Comparison of ENCODE assay signal across 8 cellular contexts in the genomic region with DNA sequence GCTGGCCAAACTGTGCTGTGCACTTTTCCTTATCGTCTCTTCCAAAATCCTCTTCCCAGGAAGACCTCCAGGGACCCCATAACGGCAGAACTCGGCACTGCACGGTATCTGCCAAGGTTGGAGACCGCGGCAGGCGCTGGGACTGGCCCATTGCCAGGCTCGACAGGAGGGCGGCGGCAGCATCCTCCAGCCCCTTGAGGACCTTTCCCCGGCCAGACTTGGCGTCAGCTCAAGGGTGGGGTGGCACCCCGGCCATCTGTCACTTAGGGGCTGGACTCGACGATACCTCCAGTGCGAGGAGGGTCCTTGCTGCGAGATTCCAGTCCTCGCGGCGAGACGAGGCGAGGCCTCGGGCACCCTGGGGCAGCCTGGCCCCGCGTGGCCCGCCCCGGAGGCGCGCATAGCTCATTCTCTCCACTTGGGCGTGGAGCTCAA. TPM values are rescaled to one million over a fixed set of nuclear protein-coding genes. Genes with fewer than 3 reads are reported as not detected.
DNase-seq lines count a peak whose midpoint lies in the region; ATAC-seq, FAIRE-seq and TF ChIP-seq lines count a peak whose summit lies in the region.

No MANE protein-coding gene starts in this region.

- H3K27ac Mint-ChIP-seq in WTC11 = no peak overlapping the region
- H3K27ac Mint-ChIP-seq in dendritic cell treated with granulocyte-macrophage colony-stimulating factor and Interleukin-4, amounts not matched to agents 40 ng/mL and 50 ng/mL, for 4 days = peak overlapping the region; percentile 91
- H3K27ac Mint-ChIP-seq in memory B cell = peak overlapping the region; percentile 91

- H3K9me3 Mint-ChIP-seq in WTC11 = no peaks in the 10 kb centered on the region
- no peaks in the 10 kb centered on the region for H3K9me3 Mint-ChIP-seq in dendritic cell treated with granulocyte-macrophage colony-stimulating factor and Interleukin-4, amounts not matched to agents 40 ng/mL and 50 ng/mL, for 4 days
- H3K9me3 Mint-ChIP-seq in memory B cell = no peaks in the 10 kb centered on the region

- peaks cover 55% of the 10 kb centered on the region for H4K20me1 ChIP-seq in Loucy (ENCODE audit: insufficient read depth, low read length, poor library complexity, severe bottlenecking)

- peak overlapping the region; percentile 98 for H3K4me2 ChIP-seq in Loucy (ENCODE audit: low read depth, low read length, poor library complexity, severe bottlenecking)

- no peaks in the 10 kb centered on the region for H3F3A ChIP-seq in Loucy (ENCODE audit: low read depth)

- H3K4me3 Mint-ChIP-seq in WTC11 (peak overlapping the region; percentile 84), memory B cell (peak overlapping the region; percentile 98)
- H3K4me3 Mint-ChIP-seq in dendritic cell treated with granulocyte-macrophage colony-stimulating factor and Interleukin-4, amounts not matched to agents 40 ng/mL and 50 ng/mL, for 4 days = peak overlapping the region; percentile 99

- H3K4me1 Mint-ChIP-seq in WTC11 (peaks cover 51% of the 10 kb centered on the region), memory B cell (peaks cover 25% of the 10 kb centered on the region)
- peaks cover 56% of the 10 kb centered on the region for H3K4me1 Mint-ChIP-seq in dendritic cell treated with granulocyte-macrophage colony-stimulating factor and Interleukin-4, amounts not matched to agents 40 ng/mL and 50 ng/mL, for 4 days (ENCODE audit: low read depth)

- no peaks in the 10 kb centered on the region for H3K9me2 ChIP-seq in Loucy (replicated peaks; ENCODE audit: low read depth, low read length)

- TF ChIP-seq POLR2A in GM12892 (IDR thresholded peaks at IDR 0.05; ENCODE audit: low read depth, low read length) = no peak

- peaks cover 45% of the 10 kb centered on the region for H3K4me1 ChIP-seq in Loucy (ENCODE audit: insufficient read depth, low read length, poor library complexity, severe bottlenecking)

- no peak for TF ChIP-seq CTCF in Loucy (conservative IDR thresholded peaks at IDR 0.05; ENCODE audit: low read length)
- no peak for TF ChIP-seq CTCF in WTC11 (IDR thresholded peaks at IDR 0.05)

- ATAC-seq in WTC11 (no peak), memory B cell (ENCODE audit: low read depth) (peak; percentile 7)

- H3K27me3 Mint-ChIP-seq in WTC11 (ENCODE audit: low read depth) = no peaks in the 10 kb centered on the region
- H3K27me3 Mint-ChIP-seq in dendritic cell treated with granulocyte-macrophage colony-stimulating factor and Interleukin-4, amounts not matched to agents 40 ng/mL and 50 ng/mL, for 4 days = no peaks in the 10 kb centered on the region
- H3K27me3 Mint-ChIP-seq in memory B cell = no peaks in the 10 kb centered on the region

- peak overlapping the region; percentile 86 for H3K4me3 ChIP-seq in Loucy (ENCODE audit: low read length, poor library complexity, severe bottlenecking)

- peaks cover 6% of the 10 kb centered on the region for H3K27me3 ChIP-seq in Loucy (ENCODE audit: insufficient read depth, low read length, poor library complexity, severe bottlenecking)

- peak overlapping the region; percentile 95 for H3K9ac ChIP-seq in Loucy (ENCODE audit: low read depth, low read length, poor library complexity, severe bottlenecking)

- CTCF ChIA-PET in WTC11 (lab: Charles Lee) = interaction anchor here (1.2 to 8.6 kb wide), 6 partner anchors 12 to 263 kb away, joined by 3 to 134 read pairs (median 12); partner anchors contain the start of genes JUP, KCNH4 and ODAD4

- H3K9me3 ChIP-seq in Loucy (ENCODE audit: insufficient read depth, low read depth, low read length) = no peaks in the 10 kb centered on the region

- DNase-seq in NCI-H2196 (lab: John Stamatoyannopoulos, UW; ENCODE audit: unreplicated experiment) (peak; percentile 5), NCI-H2196 treated with DMSO at 0.1 percent for 48 hours (lab: John Stamatoyannopoulos, UW; ENCODE audit: unreplicated experiment) (no peak), WTC11 (ENCODE audit: low spot score) (peak; percentile 37), memory B cell (ENCODE audit: low spot score in 2 of 2) (peak in 1 of 2 donors; percentile 49), GM12892 (ENCODE audit: insufficient read length) (no peak)
- DNase-seq in stimulated activated CD8-positive, alpha-beta memory T cell treated with anti-CD3 and anti-CD28 coated beads, Interleukin-2, amount 100 ng/mL, for 1 hour (ENCODE audit: low read depth in 2 of 2) = peak; percentile 5 to 11

- no peak for FAIRE-seq in GM12892 (lab: Jason Lieb, UNC)

- H3K36me3 Mint-ChIP-seq in WTC11 = peaks cover 9% of the 10 kb centered on the region
- peaks cover 43% of the 10 kb centered on the region for H3K36me3 Mint-ChIP-seq in dendritic cell treated with granulocyte-macrophage colony-stimulating factor and Interleukin-4, amounts not matched to agents 40 ng/mL and 50 ng/mL, for 4 days (ENCODE audit: low read depth)
- peaks cover 2% of the 10 kb centered on the region for H3K36me3 Mint-ChIP-seq in memory B cell

- intact Hi-C loops in dendritic cell treated with granulocyte-macrophage colony-stimulating factor and Interleukin-4, amounts not matched to agents 40 ng/mL and 50 ng/mL, for 4 days (cut with micrococcal nuclease) = no loop called here

- peaks cover 11% of the 10 kb centered on the region; the same call in 1 of the 2 replicates for H3K36me3 ChIP-seq in Loucy (ENCODE audit: insufficient read depth, low read length)

- POLR2A ChIA-PET in WTC11 (lab: Charles Lee) = interaction anchor here (0.6 to 2.6 kb wide), 8 partner anchors 10 to 118 kb away, joined by 3 to 14 read pairs (median 6); partner anchors contain the start of genes DNAJC7, KLHL11 and ODAD4

- H3K79me2 ChIP-seq in Loucy (ENCODE audit: insufficient read depth, low read length) = peaks cover 59% of the 10 kb centered on the region

- peak overlapping the region; percentile 91 for H2AFZ ChIP-seq in Loucy (ENCODE audit: low read length)

TF ChIP-seq in WTC11, 78 proteins besides CTCF, POLR2A, EP300 and RAD21:
- TF ChIP-seq, protein P1, sequence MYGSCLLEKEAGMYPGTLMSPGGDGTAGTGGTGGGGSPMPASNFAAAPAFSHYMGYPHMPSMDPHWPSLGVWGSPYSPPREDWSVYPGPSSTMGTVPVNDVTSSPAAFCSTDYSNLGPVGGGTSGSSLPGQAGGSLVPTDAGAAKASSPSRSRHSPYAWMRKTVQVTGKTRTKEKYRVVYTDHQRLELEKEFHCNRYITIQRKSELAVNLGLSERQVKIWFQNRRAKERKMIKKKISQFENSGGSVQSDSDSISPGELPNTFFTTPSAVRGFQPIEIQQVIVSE (CRISPR knock-in tag; IDR thresholded peaks at IDR 0.05; ENCODE audit: borderline replicate concordance) = no peak
- TF ChIP-seq, protein P2, sequence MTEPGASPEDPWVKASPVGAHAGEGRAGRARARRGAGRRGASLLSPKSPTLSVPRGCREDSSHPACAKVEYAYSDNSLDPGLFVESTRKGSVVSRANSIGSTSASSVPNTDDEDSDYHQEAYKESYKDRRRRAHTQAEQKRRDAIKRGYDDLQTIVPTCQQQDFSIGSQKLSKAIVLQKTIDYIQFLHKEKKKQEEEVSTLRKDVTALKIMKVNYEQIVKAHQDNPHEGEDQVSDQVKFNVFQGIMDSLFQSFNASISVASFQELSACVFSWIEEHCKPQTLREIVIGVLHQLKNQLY (CRISPR knock-in tag; IDR thresholded peaks at IDR 0.05) = no peak
- no peak for TF ChIP-seq FOXP1 (CRISPR knock-in tag; IDR thresholded peaks at IDR 0.05; ENCODE audit: borderline replicate concordance)
- TF ChIP-seq, protein P3, sequence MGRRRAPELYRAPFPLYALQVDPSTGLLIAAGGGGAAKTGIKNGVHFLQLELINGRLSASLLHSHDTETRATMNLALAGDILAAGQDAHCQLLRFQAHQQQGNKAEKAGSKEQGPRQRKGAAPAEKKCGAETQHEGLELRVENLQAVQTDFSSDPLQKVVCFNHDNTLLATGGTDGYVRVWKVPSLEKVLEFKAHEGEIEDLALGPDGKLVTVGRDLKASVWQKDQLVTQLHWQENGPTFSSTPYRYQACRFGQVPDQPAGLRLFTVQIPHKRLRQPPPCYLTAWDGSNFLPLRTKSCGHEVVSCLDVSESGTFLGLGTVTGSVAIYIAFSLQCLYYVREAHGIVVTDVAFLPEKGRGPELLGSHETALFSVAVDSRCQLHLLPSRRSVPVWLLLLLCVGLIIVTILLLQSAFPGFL (CRISPR knock-in tag; IDR thresholded peaks at IDR 0.05; ENCODE audit: borderline replicate concordance) = 0 out of 2 replicates have a peak, but pooled peaks have one; percentile 10

RNA-seq across cellular contexts. Expression of gene ACLY, which starts 0.8 kb away (rescaled TPM):
- total RNA-seq in WTC11 (2021) = 312 to 350 TPM (median 316 TPM) in 3 replicates
- 65.0 TPM for polyA plus RNA-seq in GM12892 (2012; ENCODE audit: missing spikeins)

RNA-seq across cellular contexts. Expression of gene ODAD4, which starts 12.4 kb away (rescaled TPM):
- total RNA-seq in WTC11 (2021) = 1.2 to 2.1 TPM (median 1.9 TPM) in 3 replicates
- 0.34 TPM for polyA plus RNA-seq in GM12892 (2012; ENCODE audit: missing spikeins)

RNA-seq across cellular contexts. Expression of gene CNP, which starts 48.6 kb away (rescaled TPM):
- total RNA-seq in WTC11 (2021) = 52.5 to 54.2 TPM (median 53.9 TPM) in 3 replicates
- 26.4 TPM for polyA plus RNA-seq in GM12892 (2012; ENCODE audit: missing spikeins)

RNA-seq across cellular contexts. Expression of gene KLHL11, which starts 52.8 kb away (rescaled TPM):
- total RNA-seq in WTC11 (2021) = 13.4 to 15.0 TPM (median 14.7 TPM) in 3 replicates
- polyA plus RNA-seq in GM12892 (2012; ENCODE audit: missing spikeins) = 3.5 TPM

Comparison
In these comparisons a context has a peak if more than half of its experiments do, and no peak if none do; other contexts are left out.
1. DNase-seq: peak in NCI-H2196 (single experiment), WTC11 (single experiment) and stimulated activated CD8-positive, alpha-beta memory T cell treated with anti-CD3 and anti-CD28 coated beads, Interleukin-2, amount 100 ng/mL, for 1 hour (2 of 2); none in NCI-H2196 treated with DMSO at 0.1 percent for 48 hours (single experiment) and GM12892 (single experiment).
2. Peak in every context shown above with its lines, with median percentiles within 50 percentile points of each other: H3K4me3 Mint-ChIP-seq.